Comparison of ENCODE assay signal across 24 cellular contexts in genomic region chr7:148505955-148506354, GRCh38.
DNase-seq lines count a peak whose midpoint lies in the region; ATAC-seq, FAIRE-seq and TF ChIP-seq lines count a peak whose summit lies in the region.
"Had no signal": no experiment of that assay in that cellular context is flagged by ENCODE, and none has a peak within 500 bp of the region (broad histone marks: within the 10 kb centered on the region; RNA-seq: fewer than 3 reads in every experiment).

No MANE protein-coding gene starts in this region.

- H2BK12ac ChIP-seq in trophoblast cell (ENCODE audit: low read length) = no peak overlapping the region

- H3K4me1 ChIP-seq in SK-N-SH (ENCODE audit: control insufficient read depth in 1 of 2, insufficient read depth in 2 of 2, low read depth in 1 of 2, low read length in 1 of 2) (peaks cover 0 to 4% of the 10 kb centered on the region in 2 experiments; a peak in 1 of 4 replicates), OCI-LY3 (ENCODE audit: low read length) (peaks cover 72% of the 10 kb centered on the region), astrocyte (ENCODE audit: insufficient read depth, low read length) (no peaks in the 10 kb centered on the region), trophoblast cell (ENCODE audit: control insufficient read depth in 1 of 2, insufficient read depth in 2 of 2, low read length in 2 of 2) (peaks cover 11 to 12% of the 10 kb centered on the region in 2 experiments)
- H3K4me1 ChIP-seq: SJSA1 had no signal

- H3K36me3 ChIP-seq in SK-N-SH (replicated peaks in 1 of 2; ENCODE audit: control insufficient read depth in 1 of 2, insufficient read depth in 2 of 2, low read length in 1 of 2) (no peaks in the 10 kb centered on the region), OCI-LY3 (replicated peaks; ENCODE audit: low read depth, low read length) (peaks cover 12% of the 10 kb centered on the region), astrocyte (ENCODE audit: insufficient read depth, low read length) (no peaks in the 10 kb centered on the region), trophoblast cell (ENCODE audit: control insufficient read depth in 1 of 2, insufficient read depth in 2 of 2, low read length in 2 of 2) (no peaks in the 10 kb centered on the region)
- H3K36me3 ChIP-seq: MG63, SJSA1 had no signal

- H3K79me1 ChIP-seq in trophoblast cell (ENCODE audit: low read length) = peaks cover 2% of the 10 kb centered on the region

- CTCF ChIA-PET in SK-N-SH (lab: Yijun Ruan, JAX) = interaction anchor here (0.8 to 8.8 kb wide), 10 partner anchors 9 to 469 kb away, joined by 3 to 55 read pairs (median 6); no protein-coding TSS in a partner anchor

- H4K20me1 ChIP-seq in SK-N-SH (ENCODE audit: insufficient read depth) (no peaks in the 10 kb centered on the region), OCI-LY3 (ENCODE audit: insufficient read depth, low read length) (no peaks in the 10 kb centered on the region), astrocyte (ENCODE audit: insufficient read depth, low read length) (no peaks in the 10 kb centered on the region)

- H3K9me3 Mint-ChIP-seq in astrocyte (ENCODE audit: unreplicated experiment) = no peaks in the 10 kb centered on the region

- H3K4ac ChIP-seq in trophoblast cell (ENCODE audit: low read depth, low read length) = no peak overlapping the region

- H3K9me3 ChIP-seq in SK-N-SH (no peaks in the 10 kb centered on the region), OCI-LY3 (ENCODE audit: insufficient read depth, low read length) (peaks cover 8% of the 10 kb centered on the region), astrocyte (ENCODE audit: insufficient read depth, low read depth, low read length) (no peaks in the 10 kb centered on the region), trophoblast cell (ENCODE audit: insufficient read depth, low read depth, low read length) (no peaks in the 10 kb centered on the region)
- H3K9me3 ChIP-seq: MG63, SJSA1 had no signal

- no peak for TF ChIP-seq RAD21 in SK-N-SH (IDR thresholded peaks at IDR 0.05; ENCODE audit: low read length)

- H3K14ac ChIP-seq in trophoblast cell (ENCODE audit: low read length) = no peak overlapping the region

- H3K27ac ChIP-seq in SK-N-SH (ENCODE audit: low read depth in 2 of 2, low read length in 1 of 2) (no peak overlapping the region), OCI-LY3 (ENCODE audit: low read length) (peak overlapping the region; percentile 85), astrocyte (ENCODE audit: low read depth, low read length) (no peak overlapping the region), trophoblast cell (ENCODE audit: low read depth, low read length) (peak overlapping the region; percentile 7)
- H3K27ac ChIP-seq: PC-9, SJSA1 had no signal

- H3K9me2 ChIP-seq in SK-N-SH = no peaks in the 10 kb centered on the region

- H2AFZ ChIP-seq in SK-N-SH (ENCODE audit: low read depth) (no peak overlapping the region), OCI-LY3 (ENCODE audit: low read depth, low read length) (no peak overlapping the region), astrocyte (ENCODE audit: low read depth, low read length) (no peak overlapping the region), trophoblast cell (ENCODE audit: insufficient read depth, low read length, poor library complexity) (no peak overlapping the region)
- H2AFZ ChIP-seq: PC-9 had no signal

- POLR2A ChIA-PET in SK-N-SH (lab: Yijun Ruan, JAX) = no interaction called here

- H3K27me3 ChIP-seq in SK-N-SH (ENCODE audit: insufficient read depth) = peaks cover 10% of the 10 kb centered on the region; the same call in 1 of the 2 replicates
- H3K27me3 ChIP-seq in OCI-LY3 (ENCODE audit: low read depth, low read length) = no peaks in the 10 kb centered on the region
- H3K27me3 ChIP-seq in astrocyte (ENCODE audit: insufficient read depth, low read length) = peaks cover 4% of the 10 kb centered on the region
- no peaks in the 10 kb centered on the region for H3K27me3 ChIP-seq in trophoblast cell (ENCODE audit: insufficient read depth, low read length)
- H3K27me3 ChIP-seq: MG63, SJSA1 had no signal

- H3K4me3 ChIP-seq in SK-N-SH (ENCODE audit: low read depth in 2 of 2, low read length in 1 of 2) = no peak overlapping the region
- peak overlapping the region; percentile 1; the same call in 1 of the 2 replicates for H3K4me3 ChIP-seq in OCI-LY3 (ENCODE audit: low read length)
- H3K4me3 ChIP-seq in astrocyte (ENCODE audit: insufficient read depth, low read depth, low read length) = no peak overlapping the region
- H3K4me3 ChIP-seq in trophoblast cell (ENCODE audit: low read depth, low read length) = no peak overlapping the region
- H3K4me3 ChIP-seq: K562, MG63, PC-9, SJSA1 had no signal

- H3K18ac ChIP-seq in trophoblast cell (ENCODE audit: low read length) = no peak overlapping the region

- H4K8ac ChIP-seq in trophoblast cell (ENCODE audit: low read depth, low read length) = no peak overlapping the region

- H4K12ac ChIP-seq in trophoblast cell (ENCODE audit: low read depth, low read length) = no peak overlapping the region

- H3K79me2 ChIP-seq in SK-N-SH (ENCODE audit: insufficient read depth) (no peaks in the 10 kb centered on the region), OCI-LY3 (ENCODE audit: low read length) (no peaks in the 10 kb centered on the region), astrocyte (ENCODE audit: insufficient read depth, low read length) (no peaks in the 10 kb centered on the region), trophoblast cell (ENCODE audit: control insufficient read depth, insufficient read depth, low read length, poor library complexity) (no peaks in the 10 kb centered on the region)

- TF ChIP-seq CTCF in SK-N-SH (IDR thresholded peaks at IDR 0.05) (no peak), OCI-LY3 (IDR thresholded peaks at IDR 0.05; ENCODE audit: low read depth, low read length) (no peak), astrocyte (IDR thresholded peaks at IDR 0.05; ENCODE audit: insufficient read depth, low read depth, low read length) (no peak)

- no peak overlapping the region for H4K91ac ChIP-seq in trophoblast cell (ENCODE audit: low read depth, low read length)

- peak overlapping the region; percentile 29 for H3K4me3 Mint-ChIP-seq in astrocyte (ENCODE audit: unreplicated experiment)

- ATAC-seq in SK-N-SH treated with all-trans-retinoic acid at 6 μM for 48 hours = peak; percentile 58
- ATAC-seq: K562 had no signal

- H3K27ac Mint-ChIP-seq in astrocyte (ENCODE audit: unreplicated experiment) = no peak overlapping the region

- no peak for FAIRE-seq in astrocyte (lab: Jason Lieb, UNC)
- FAIRE-seq: HTR-8/SVneo, K562 had no signal

- H3K36me3 Mint-ChIP-seq in astrocyte (ENCODE audit: low read depth, unreplicated experiment) = no peaks in the 10 kb centered on the region

- peaks cover 17% of the 10 kb centered on the region for H3K27me3 Mint-ChIP-seq in astrocyte (ENCODE audit: low read depth, unreplicated experiment)

- DNase-seq in SK-N-SH (no peak), astrocyte (ENCODE audit: low read depth) (no peak), trophoblast cell (no peak), ureter (ENCODE audit: low spot score) (no peak), NCI-H2171 (lab: John Stamatoyannopoulos, UW) (no peak), Ammon's horn (ENCODE audit: low spot score) (no peak)
- DNase-seq: 8988T, ACHN, Calu3, DMS79 treated with DMSO at 0.1 percent for 48 hours, GOT3, HCEC 1CT, MG63, NCI-H2029, NCI-H526 treated with DMSO at 0.1 percent for 48 hours, PC-9, Right ventricle myocardium superior, RPMI8226, SW 1271 had no signal

- 8% methylated on average over 2 of the region's 2 CpGs for WGBS in SK-N-SH (ENCODE audit: low lambda C conversion rate)
- WGBS in trophoblast cell (ENCODE audit: extremely low coverage, insufficient coverage, insufficient read length) = no CpG with 5 or more reads among the region's 2 CpGs

- H3K9ac ChIP-seq in SK-N-SH (no peak overlapping the region), OCI-LY3 (ENCODE audit: low read length) (peak overlapping the region; percentile 58; the same call in 1 of the 2 replicates), astrocyte (ENCODE audit: low read length) (no peak overlapping the region), trophoblast cell (ENCODE audit: low read length) (no peak overlapping the region)

- H2AK5ac ChIP-seq in trophoblast cell (ENCODE audit: low read length) = no peak overlapping the region

- H3F3A ChIP-seq in SK-N-SH (replicated peaks; ENCODE audit: insufficient read depth) = no peaks in the 10 kb centered on the region

- H2BK120ac ChIP-seq in trophoblast cell (ENCODE audit: insufficient read depth, low read length, poor library complexity) = peak overlapping the region; percentile 6

- TF ChIP-seq EP300 in SK-N-SH (IDR thresholded peaks at IDR 0.05; ENCODE audit: borderline replicate concordance in 1 of 2, low read depth in 1 of 2, low read length in 1 of 2) = no peak

- no peak overlapping the region for H3K4me2 ChIP-seq in SK-N-SH
- peak overlapping the region; percentile 7; the same call in 1 of the 2 replicates for H3K4me2 ChIP-seq in OCI-LY3 (ENCODE audit: low read length)
- H3K4me2 ChIP-seq in astrocyte (ENCODE audit: low read length) = no peak overlapping the region
- no peak overlapping the region for H3K4me2 ChIP-seq in trophoblast cell (ENCODE audit: low read length)
- H3K4me2 ChIP-seq: PC-9 had no signal

- peaks cover 10% of the 10 kb centered on the region for H3K4me1 Mint-ChIP-seq in astrocyte (ENCODE audit: low read depth, unreplicated experiment)

- no peak overlapping the region for H3K23ac ChIP-seq in trophoblast cell (ENCODE audit: low read length)

- H2BK5ac ChIP-seq in trophoblast cell (ENCODE audit: low read depth, low read length, poor library complexity) = no peak overlapping the region

TF ChIP-seq in SK-N-SH, 30 proteins besides CTCF, POLR2A, EP300 and RAD21 (continues in another document):
- TF ChIP-seq GABPA (IDR thresholded peaks at IDR 0.05; ENCODE audit: low read depth) (no peak), MEF2A (IDR thresholded peaks at IDR 0.05; ENCODE audit: borderline replicate concordance, low read depth) (no peak), FOXM1 (IDR thresholded peaks at IDR 0.05; ENCODE audit: low read depth) (no peak), TAF1 (IDR thresholded peaks at IDR 0.05; ENCODE audit: borderline replicate concordance, low read depth, low read length) (no peak), TEAD4 (IDR thresholded peaks at IDR 0.05; ENCODE audit: borderline replicate concordance, insufficient read depth) (no peak), TCF12 (IDR thresholded peaks at IDR 0.05) (no peak), IRF3 (IDR thresholded peaks at IDR 0.05; ENCODE audit: low read depth, low read length) (no peak)

Comparison
In these comparisons a context has a peak if more than half of its experiments do, and no peak if none do; other contexts are left out.
1. H3K27ac ChIP-seq: peak in OCI-LY3 (single experiment) and trophoblast cell (single experiment); none in SK-N-SH (0 of 2) and astrocyte (single experiment).